ENCODE assay signal across 9 cellular contexts in genomic region chr12:121748571-121749265, GRCh38. TPM values are rescaled to one million over a fixed set of nuclear protein-coding genes. Genes with fewer than 3 reads are reported as not detected.
A peak's percentile ranks its signal among the peaks of the same experiment; 100 is the strongest.
DNase-seq lines count a peak whose midpoint lies in the region; ATAC-seq lines count a peak whose summit lies in the region.
"Had no signal": no experiment of that assay in that cellular context is flagged by ENCODE, and none has a peak within 500 bp of the region (broad histone marks: within the 10 kb centered on the region; RNA-seq: fewer than 3 reads in every experiment).

No MANE protein-coding gene starts in this region.

- no peak overlapping the region for H3K4me3 Mint-ChIP-seq in activated T-helper 17 cell treated with anti-CD3 and anti-CD28 coated beads, Interleukin-2, amount 50 U/mL, for 72 hours

- H3K4me3 ChIP-seq in HUES48 (ENCODE audit: low read depth, low read length) = no peak overlapping the region
- H3K4me3 ChIP-seq in right cardiac atrium (ENCODE audit: low read length) = no peak overlapping the region
- no peak overlapping the region for H3K4me3 ChIP-seq in urinary bladder (ENCODE audit: low read depth, low read length)
- H3K4me3 ChIP-seq: lung had no signal

- in situ Hi-C loops in Caki2 (cut with HindIII; ENCODE audit: low pct_unique_long_range_greater_than_20kb, low sequenced_read_pairs) = no loop called here

- no peaks in the 10 kb centered on the region for H3K27me3 Mint-ChIP-seq in activated T-helper 17 cell treated with anti-CD3 and anti-CD28 coated beads, Interleukin-2, amount 50 U/mL, for 72 hours

- intact Hi-C loops in right cardiac atrium (cut with DNase I) = no loop called here

- H3K36me3 ChIP-seq in HUES48 (ENCODE audit: control insufficient read depth, insufficient read depth, low read length) (peaks cover 51% of the 10 kb centered on the region), urinary bladder (ENCODE audit: insufficient read depth) (no peaks in the 10 kb centered on the region)

- no peaks in the 10 kb centered on the region for H3K4me1 ChIP-seq in HUES48 (ENCODE audit: control insufficient read depth, insufficient read depth, low read length)
- no peaks in the 10 kb centered on the region for H3K4me1 ChIP-seq in right cardiac atrium (ENCODE audit: control insufficient read depth, insufficient read depth, low read length)
- H3K4me1 ChIP-seq in urinary bladder (ENCODE audit: insufficient read depth) = no peaks in the 10 kb centered on the region

- H3K27me3 ChIP-seq in HUES48 (ENCODE audit: control insufficient read depth, insufficient read depth, low read length) (no peaks in the 10 kb centered on the region), right cardiac atrium (ENCODE audit: control insufficient read depth, insufficient read depth) (no peaks in the 10 kb centered on the region)

- H3K9me3 ChIP-seq in HUES48 (ENCODE audit: control insufficient read depth, insufficient read depth, low read length) (no peaks in the 10 kb centered on the region), right cardiac atrium (ENCODE audit: control insufficient read depth, low read length) (no peaks in the 10 kb centered on the region)

- no peaks in the 10 kb centered on the region for H3K9me3 Mint-ChIP-seq in activated T-helper 17 cell treated with anti-CD3 and anti-CD28 coated beads, Interleukin-2, amount 50 U/mL, for 72 hours

- no peaks in the 10 kb centered on the region for H3K4me1 Mint-ChIP-seq in activated T-helper 17 cell treated with anti-CD3 and anti-CD28 coated beads, Interleukin-2, amount 50 U/mL, for 72 hours

- 29% methylated on average over 17 of the region's 17 CpGs for WGBS in right cardiac atrium
- 32% methylated on average over 17 of the region's 17 CpGs for WGBS in urinary bladder

- no peak overlapping the region for H3K9ac ChIP-seq in HUES48 (ENCODE audit: low read depth, low read length)

- peak; percentile 63 for ATAC-seq in activated T-helper 17 cell treated with anti-CD3 and anti-CD28 coated beads, Interleukin-2, amount 50 U/mL, for 72 hours (replicated peaks)
- ATAC-seq in right cardiac atrium = peak; percentile 88 to 91
- no peak for ATAC-seq in GM18868 (IDR thresholded peaks at IDR 0.05; ENCODE audit: unreplicated experiment)
- ATAC-seq in HG03521 (IDR thresholded peaks at IDR 0.05; ENCODE audit: unreplicated experiment) = no peak

- DNase-seq in Caki2 (ENCODE audit: low read depth) = peak; percentile 98
- peak in 2 of 3 donors; percentile 40 to 66 for DNase-seq in right cardiac atrium
- no peak for DNase-seq in DMS153 treated with DMSO at 0.1 percent for 48 hours (lab: John Stamatoyannopoulos, UW; ENCODE audit: unreplicated experiment)

- H3K27ac ChIP-seq in HUES48 (ENCODE audit: low read depth, low read length) (peak overlapping the region; percentile 83), right cardiac atrium (ENCODE audit: low read length) (peak overlapping the region; percentile 15), urinary bladder (ENCODE audit: low read depth) (peak overlapping the region; percentile 42)

- peak overlapping the region; percentile 41 for H3K27ac Mint-ChIP-seq in activated T-helper 17 cell treated with anti-CD3 and anti-CD28 coated beads, Interleukin-2, amount 50 U/mL, for 72 hours

- peaks cover 18% of the 10 kb centered on the region for H3K36me3 Mint-ChIP-seq in activated T-helper 17 cell treated with anti-CD3 and anti-CD28 coated beads, Interleukin-2, amount 50 U/mL, for 72 hours (ENCODE audit: low read depth)

RNA-seq across cellular contexts. Expression of gene TMEM120B, which starts 36.2 kb away (rescaled TPM):
- 9.6 and 11.8 TPM in 2 replicates for total RNA-seq in Caki2 (2014; rRNA removed; shearing (Covaris generic); ENCODE audit: low replicate concordance)
- 10 to 100 TPM in 1 of 2 donors, 1 to 10 TPM in 1; 8.6 to 13.7 TPM for total RNA-seq in activated T-helper 17 cell treated with anti-CD3 and anti-CD28 coated beads, Interleukin-2, amount 50 U/mL, for 72 hours
- total RNA-seq in right cardiac atrium (1 to 10 TPM; 5.9 to 7.6 (median 7.1) TPM), urinary bladder (11.5 TPM)
- polyA plus RNA-seq in right cardiac atrium (5.8 TPM), urinary bladder (6.1 TPM)

RNA-seq across cellular contexts. Expression of gene RHOF, which starts 44.8 kb away (rescaled TPM):
- 54.8 and 81.4 TPM in 2 replicates for total RNA-seq in Caki2 (2014; rRNA removed; shearing (Covaris generic); ENCODE audit: low replicate concordance)
- total RNA-seq in activated T-helper 17 cell treated with anti-CD3 and anti-CD28 coated beads, Interleukin-2, amount 50 U/mL, for 72 hours = 100 to 1,000 TPM; 103 to 123 TPM
- 10 to 100 TPM; 15.2 to 23.3 (median 22.0) TPM for total RNA-seq in right cardiac atrium
- 11.2 TPM for polyA plus RNA-seq in right cardiac atrium
- total RNA-seq in urinary bladder = 11.7 TPM
- polyA plus RNA-seq in urinary bladder = 7.9 TPM

RNA-seq across cellular contexts. Expression of gene SETD1B, which starts 55.1 kb away (rescaled TPM):
- 0.61 and 3.4 TPM in 2 replicates for total RNA-seq in Caki2 (2014; rRNA removed; shearing (Covaris generic); ENCODE audit: low replicate concordance)
- total RNA-seq in activated T-helper 17 cell treated with anti-CD3 and anti-CD28 coated beads, Interleukin-2, amount 50 U/mL, for 72 hours = 10 to 100 TPM; 14.7 to 23.4 TPM
- total RNA-seq in right cardiac atrium = 10 to 100 TPM in 3 of 4 donors, 1 to 10 TPM in 1; 9.6 to 14.9 (median 13.0) TPM
- polyA plus RNA-seq in right cardiac atrium = 7.6 TPM
- total RNA-seq in urinary bladder = 4.3 TPM
- polyA plus RNA-seq in urinary bladder = 25.3 TPM

Comparison
In these comparisons a context has a peak if more than half of its experiments do, and no peak if none do; other contexts are left out.
1. H3K27ac ChIP-seq: peak in every context shown above with its lines; median percentile 83 in HUES48; 42 in urinary bladder; 15 in right cardiac atrium.
2. ATAC-seq: peak in activated T-helper 17 cell treated with anti-CD3 and anti-CD28 coated beads, Interleukin-2, amount 50 U/mL, for 72 hours (single experiment) and right cardiac atrium (2 of 2); none in GM18868 (single experiment) and HG03521 (single experiment).